Comparison of ENCODE assay signal across 8 cellular contexts in genomic region chr2:127640082-127641072, GRCh38. TPM values are rescaled to one million over a fixed set of nuclear protein-coding genes. Genes with fewer than 3 reads are reported as not detected.
DNase-seq lines count a peak whose midpoint lies in the region; ATAC-seq, FAIRE-seq and TF ChIP-seq lines count a peak whose summit lies in the region.
"Had no signal": no experiment of that assay in that cellular context is flagged by ENCODE, and none has a peak within 500 bp of the region (broad histone marks: within the 10 kb centered on the region; RNA-seq: fewer than 3 reads in every experiment).

No MANE protein-coding gene starts in this region.

- DNase-seq in GM19239 (ENCODE audit: insufficient read length, low spot score) = peak; percentile 74
- DNase-seq in naive thymus-derived CD8-positive, alpha-beta T cell = peak in 2 of 10 donors; percentile 27 to 31

- peak; percentile 37; the same call in 1 of the 2 replicates for TF ChIP-seq RAD21 in Ishikawa (IDR thresholded peaks at IDR 0.05; ENCODE audit: low read depth)

- peak overlapping the region; percentile 66 for H3K4me3 Mint-ChIP-seq in activated naive CD8-positive, alpha-beta T cell
- peak overlapping the region; percentile 45 to 73 (median 56) for H3K4me3 Mint-ChIP-seq in naive thymus-derived CD8-positive, alpha-beta T cell

- no peak for FAIRE-seq in GM19239 (lab: Jason Lieb, UNC)

- no peak for TF ChIP-seq EP300 in Ishikawa (IDR thresholded peaks at IDR 0.05; ENCODE audit: borderline replicate concordance)

- H3K27me3 Mint-ChIP-seq in activated naive CD8-positive, alpha-beta T cell = no peaks in the 10 kb centered on the region
- no peaks in the 10 kb centered on the region for H3K27me3 Mint-ChIP-seq in naive thymus-derived CD8-positive, alpha-beta T cell

- no peaks in the 10 kb centered on the region for H3K36me3 Mint-ChIP-seq in activated naive CD8-positive, alpha-beta T cell
- no peaks in the 10 kb centered on the region for H3K36me3 Mint-ChIP-seq in naive thymus-derived CD8-positive, alpha-beta T cell

- H3K9me3 Mint-ChIP-seq in activated naive CD8-positive, alpha-beta T cell (ENCODE audit: low read depth) = no peaks in the 10 kb centered on the region
- H3K9me3 Mint-ChIP-seq in naive thymus-derived CD8-positive, alpha-beta T cell = no peaks in the 10 kb centered on the region

- ATAC-seq in naive thymus-derived CD8-positive, alpha-beta T cell = peak; percentile 13 to 17
- ATAC-seq in HG03378 (IDR thresholded peaks at IDR 0.05; ENCODE audit: unreplicated experiment) (no peak), GM19324 (IDR thresholded peaks at IDR 0.05; ENCODE audit: low FRiP score, unreplicated experiment) (no peak), HG02571 (IDR thresholded peaks at IDR 0.05; ENCODE audit: unreplicated experiment) (no peak)

- POLR2A ChIA-PET in naive thymus-derived CD8-positive, alpha-beta T cell (lab: Charles Lee) = interaction anchor here (0.5 to 3.9 kb wide), 5 partner anchors 8 to 62 kb away, joined by 3 to 19 read pairs (median 3); no protein-coding TSS in a partner anchor

- peak overlapping the region; percentile 75 for H3K27ac Mint-ChIP-seq in activated naive CD8-positive, alpha-beta T cell
- H3K27ac Mint-ChIP-seq in naive thymus-derived CD8-positive, alpha-beta T cell = peak overlapping the region; percentile 68 to 93 (median 84)

- H3K4me1 Mint-ChIP-seq in activated naive CD8-positive, alpha-beta T cell (ENCODE audit: low read depth) = peaks cover 47% of the 10 kb centered on the region
- H3K4me1 Mint-ChIP-seq in naive thymus-derived CD8-positive, alpha-beta T cell = peaks cover 25 to 77% (median 64%) of the 10 kb centered on the region in 4 donors

TF ChIP-seq in Ishikawa, 13 proteins besides CTCF, POLR2A, EP300 and RAD21:
- TF ChIP-seq ZBTB7A (IDR thresholded peaks at IDR 0.05; ENCODE audit: low read depth) (peak; percentile 48; the same call in 1 of the 2 replicates), TEAD4 (IDR thresholded peaks at IDR 0.05) (no peak)
TF ChIP-seq in Ishikawa: peak in this region for 1.

RNA-seq across cellular contexts. Expression of gene GPR17, which starts 5.6 kb away (rescaled TPM):
- not detected for total RNA-seq in naive thymus-derived CD8-positive, alpha-beta T cell
- not detected for polyA plus RNA-seq in naive thymus-derived CD8-positive, alpha-beta T cell
- total RNA-seq: SJSA1 had no signal

RNA-seq across cellular contexts. Expression of gene LIMS2, which starts 35.0 kb away (rescaled TPM):
- 10 to 100 TPM; 10.1 to 11.8 TPM for total RNA-seq in naive thymus-derived CD8-positive, alpha-beta T cell
- 10 to 100 TPM in 1 of 3 donors, 1 to 10 TPM in 2; 3.4 to 12.5 (median 5.8) TPM for polyA plus RNA-seq in naive thymus-derived CD8-positive, alpha-beta T cell

Comparison
In these comparisons a context has a peak if more than half of its experiments do, and no peak if none do; other contexts are left out.
1. ATAC-seq: peak in naive thymus-derived CD8-positive, alpha-beta T cell (2 of 2); none in HG03378 (single experiment), GM19324 (single experiment) and HG02571 (single experiment).